In genomic region chr3:123800352-123800682, GRCh38 we compare ENCODE assay signal across 26 cellular contexts.
DNase-seq lines count a peak whose midpoint lies in the region; ATAC-seq, FAIRE-seq and TF ChIP-seq lines count a peak whose summit lies in the region.
"Had no signal": no experiment of that assay in that cellular context is flagged by ENCODE, and none has a peak within 500 bp of the region (broad histone marks: within the 10 kb centered on the region; RNA-seq: fewer than 3 reads in every experiment).

No MANE protein-coding gene starts in this region.

- H3K9ac ChIP-seq in neural progenitor cell, result no peak overlapping the region
- H3K9ac ChIP-seq: parathyroid adenoma had no signal

- H3K4me1 Mint-ChIP-seq in neural progenitor cell, result peaks cover 63% of the 10 kb centered on the region
- no peaks in the 10 kb centered on the region for H3K4me1 Mint-ChIP-seq in activated T-cell treated with anti-CD3 and anti-CD28 coated beads, Interleukin-2, amount 50 U/mL, for 72 hours (ENCODE audit: low read depth)
- H3K4me1 Mint-ChIP-seq: activated naive CD4-positive, alpha-beta T cell treated with anti-CD3 and anti-CD28 coated beads, Interleukin-2, amount 50 U/mL, for 24 hours; CD14-positive monocyte had no signal

- H3K27me3 ChIP-seq in neural progenitor cell, result no peaks in the 10 kb centered on the region
- no peaks in the 10 kb centered on the region for H3K27me3 ChIP-seq in sigmoid colon
- peaks cover 19% of the 10 kb centered on the region for H3K27me3 ChIP-seq in hepatocyte
- H3K27me3 ChIP-seq: vagina had no signal

- H3K27ac ChIP-seq in A549, result peak overlapping the region; percentile 65 to 74
- H3K27ac ChIP-seq in RWPE1, result peak overlapping the region; percentile 79
- H3K27ac ChIP-seq in neural progenitor cell, result peak overlapping the region; percentile 94
- no peak overlapping the region for H3K27ac ChIP-seq in sigmoid colon
- no peak overlapping the region for H3K27ac ChIP-seq in hepatocyte
- H3K27ac ChIP-seq: HL-60, parathyroid adenoma, SK-N-MC, vagina had no signal

- CTCF ChIA-PET in A549 (lab: Yijun Ruan, JAX) (interaction anchor here (0.7 to 1.3 kb wide), 3 partner anchors 12 to 241 kb away, joined by 3 read pairs; no protein-coding TSS in a partner anchor), RWPE1 (lab: Yijun Ruan, JAX) (no interaction called here)

- peaks cover 9% of the 10 kb centered on the region for H3K36me3 Mint-ChIP-seq in neural progenitor cell
- no peaks in the 10 kb centered on the region for H3K36me3 Mint-ChIP-seq in activated T-cell treated with anti-CD3 and anti-CD28 coated beads, Interleukin-2, amount 50 U/mL, for 72 hours (ENCODE audit: insufficient read depth in 2 of 2)
- H3K36me3 Mint-ChIP-seq: activated naive CD4-positive, alpha-beta T cell treated with anti-CD3 and anti-CD28 coated beads, Interleukin-2, amount 50 U/mL, for 24 hours; CD14-positive monocyte had no signal

- H3K27me3 Mint-ChIP-seq in neural progenitor cell (ENCODE audit: insufficient read depth, low read depth), result peaks cover 6% of the 10 kb centered on the region
- no peaks in the 10 kb centered on the region for H3K27me3 Mint-ChIP-seq in activated T-cell treated with anti-CD3 and anti-CD28 coated beads, Interleukin-2, amount 50 U/mL, for 72 hours (ENCODE audit: low read depth)
- H3K27me3 Mint-ChIP-seq: activated naive CD4-positive, alpha-beta T cell treated with anti-CD3 and anti-CD28 coated beads, Interleukin-2, amount 50 U/mL, for 24 hours; dendritic cell treated with granulocyte-macrophage colony-stimulating factor and Interleukin-4, amounts not matched to agents 40 ng/mL and 50 ng/mL, for 4 days; stimulated activated naive CD8-positive, alpha-beta T cell treated with anti-CD3 and anti-CD28 coated beads, Interleukin-15, Interleukin-2, amounts not matched to agents 100 ng/mL and 50 ng/mL, for 24 hours had no signal

- POLR2A ChIA-PET in A549 (lab: Yijun Ruan, JAX), result no interaction called here
- POLR2A ChIA-PET in RWPE1 (lab: Yijun Ruan, JAX; ENCODE audit: low non-redundant PET), result no interaction called here

- 81% methylated on average over 2 of the region's 2 CpGs for WGBS in A549 (ENCODE audit: missing lambda C conversion rate)
- 67 to 70% methylated on average over 2 of the region's 2 CpGs for WGBS in sigmoid colon, 2 donors
- 24% methylated on average over 2 of the region's 2 CpGs for WGBS in hepatocyte (ENCODE audit: low lambda C conversion rate, missing lambda C conversion rate)

- no peaks in the 10 kb centered on the region for H3K9me2 ChIP-seq in hepatocyte (replicated peaks; ENCODE audit: insufficient read depth)

- peaks cover 18% of the 10 kb centered on the region for H4K20me1 ChIP-seq in neural progenitor cell (ENCODE audit: low read depth)
- H4K20me1 ChIP-seq in hepatocyte (ENCODE audit: insufficient read depth, poor library complexity, severe bottlenecking), result no peaks in the 10 kb centered on the region

- DNase-seq in A549 (ENCODE audit: low read depth in 1 of 2, low spot score in 1 of 2) (no peak), RWPE1 (ENCODE audit: low spot score) (no peak), fibroblast of the conjunctiva (ENCODE audit: low read depth) (peak; percentile 47), neural progenitor cell (ENCODE audit: low spot score) (peak; percentile 11), midbrain (lab: John Stamatoyannopoulos, UW) (no peak), sigmoid colon (no peak), hepatocyte (ENCODE audit: low spot score) (no peak)
- no peak for DNase-seq in activated T-cell treated with anti-CD3 and anti-CD28 coated beads, Interleukin-2, amount 50 U/mL, for 72 hours
- DNase-seq: left ventricle myocardium superior, MM.1S, NCI-H1694, NCI-H345 had no signal

- H2AFZ ChIP-seq in neural progenitor cell (replicated peaks), result no peak overlapping the region
- no peak overlapping the region for H2AFZ ChIP-seq in hepatocyte
- H2AFZ ChIP-seq: parathyroid adenoma had no signal

- H3K79me2 ChIP-seq in neural progenitor cell (ENCODE audit: low read depth) (no peaks in the 10 kb centered on the region), hepatocyte (no peaks in the 10 kb centered on the region)
- H3K79me2 ChIP-seq: parathyroid adenoma had no signal

- H3K4me1 ChIP-seq in A549 (peaks cover 17% of the 10 kb centered on the region), neural progenitor cell (peaks cover 30% of the 10 kb centered on the region), sigmoid colon (no peaks in the 10 kb centered on the region), hepatocyte (ENCODE audit: insufficient read depth) (no peaks in the 10 kb centered on the region)
- H3K4me1 ChIP-seq: parathyroid adenoma had no signal

- no peaks in the 10 kb centered on the region for H3K36me3 ChIP-seq in neural progenitor cell
- H3K36me3 ChIP-seq in sigmoid colon, result no peaks in the 10 kb centered on the region
- H3K36me3 ChIP-seq in hepatocyte (replicated peaks; ENCODE audit: insufficient read depth, low read depth), result no peaks in the 10 kb centered on the region
- H3K36me3 ChIP-seq: vagina had no signal

- TF ChIP-seq RAD21 in A549 (conservative IDR thresholded peaks at IDR 0.05 in 1 of 2, IDR thresholded peaks at IDR 0.05 in 1 of 2), result no peak

- H3K4me3 ChIP-seq in A549 (no peak overlapping the region), neural progenitor cell (peak overlapping the region; percentile 15), sigmoid colon (no peak overlapping the region), hepatocyte (no peak overlapping the region)
- H3K4me3 ChIP-seq: SK-N-MC had no signal

- no peaks in the 10 kb centered on the region for H3K9me3 Mint-ChIP-seq in neural progenitor cell
- no peaks in the 10 kb centered on the region for H3K9me3 Mint-ChIP-seq in activated T-cell treated with anti-CD3 and anti-CD28 coated beads, Interleukin-2, amount 50 U/mL, for 72 hours
- H3K9me3 Mint-ChIP-seq: activated naive CD4-positive, alpha-beta T cell treated with anti-CD3 and anti-CD28 coated beads, Interleukin-2, amount 50 U/mL, for 24 hours; CD14-positive monocyte; dendritic cell treated with granulocyte-macrophage colony-stimulating factor and Interleukin-4, amounts not matched to agents 40 ng/mL and 50 ng/mL, for 4 days; stimulated activated naive CD8-positive, alpha-beta T cell treated with anti-CD3 and anti-CD28 coated beads, Interleukin-15, Interleukin-2, amounts not matched to agents 100 ng/mL and 50 ng/mL, for 24 hours; T-helper 2 cell treated with Interferon-gamma antibody and Interleukin-4, amounts not matched to agents 5 μg/mL and 100 μg/mL, for 36 hours had no signal

- H3K9me3 ChIP-seq in A549, result no peaks in the 10 kb centered on the region
- H3K9me3 ChIP-seq in neural progenitor cell (ENCODE audit: low read depth), result no peaks in the 10 kb centered on the region
- no peaks in the 10 kb centered on the region for H3K9me3 ChIP-seq in sigmoid colon
- no peaks in the 10 kb centered on the region for H3K9me3 ChIP-seq in hepatocyte (ENCODE audit: low read depth)
- H3K9me3 ChIP-seq: vagina had no signal

- peak in 1 of 2 experiments; percentile 60; a peak in 3 of 6 replicates for ATAC-seq in A549
- ATAC-seq in activated T-cell treated with anti-CD3 and anti-CD28 coated beads, Interleukin-2, amount 50 U/mL, for 72 hours (replicated peaks in 1 of 2), result no peak
- ATAC-seq: left ventricle myocardium superior had no signal

- peak overlapping the region; percentile 82 for H3K4me3 Mint-ChIP-seq in neural progenitor cell
- no peak overlapping the region for H3K4me3 Mint-ChIP-seq in activated T-cell treated with anti-CD3 and anti-CD28 coated beads, Interleukin-2, amount 50 U/mL, for 72 hours
- H3K4me3 Mint-ChIP-seq: activated naive CD4-positive, alpha-beta T cell treated with anti-CD3 and anti-CD28 coated beads, Interleukin-2, amount 50 U/mL, for 24 hours; CD14-positive monocyte; dendritic cell treated with granulocyte-macrophage colony-stimulating factor and Interleukin-4, amounts not matched to agents 40 ng/mL and 50 ng/mL, for 4 days; stimulated activated naive CD8-positive, alpha-beta T cell treated with anti-CD3 and anti-CD28 coated beads, Interleukin-15, Interleukin-2, amounts not matched to agents 100 ng/mL and 50 ng/mL, for 24 hours; T-helper 2 cell treated with Interferon-gamma antibody and Interleukin-4, amounts not matched to agents 5 μg/mL and 100 μg/mL, for 36 hours had no signal

- TF ChIP-seq POLR2A in A549 (IDR thresholded peaks at IDR 0.05; ENCODE audit: low read length) (no peak), sigmoid colon (IDR thresholded peaks at IDR 0.05) (no peak)

- FAIRE-seq in A549 (lab: Jason Lieb, UNC), result no peak
- FAIRE-seq: A204.1, G401.6, GM19239, H54, RCC 7860 had no signal

- TF ChIP-seq EP300 in A549 (IDR thresholded peaks at IDR 0.05) (no peak), sigmoid colon (IDR thresholded peaks at IDR 0.05) (no peak)

- intact Hi-C loops in sigmoid colon (cut with DNase I), result no loop called here

- H3K27ac Mint-ChIP-seq in neural progenitor cell, result peak overlapping the region; percentile 77
- H3K27ac Mint-ChIP-seq in activated T-cell treated with anti-CD3 and anti-CD28 coated beads, Interleukin-2, amount 50 U/mL, for 72 hours, result no peak overlapping the region
- H3K27ac Mint-ChIP-seq: activated naive CD4-positive, alpha-beta T cell treated with anti-CD3 and anti-CD28 coated beads, Interleukin-2, amount 50 U/mL, for 24 hours; dendritic cell treated with granulocyte-macrophage colony-stimulating factor and Interleukin-4, amounts not matched to agents 40 ng/mL and 50 ng/mL, for 4 days; stimulated activated naive CD8-positive, alpha-beta T cell treated with anti-CD3 and anti-CD28 coated beads, Interleukin-15, Interleukin-2, amounts not matched to agents 100 ng/mL and 50 ng/mL, for 24 hours; T-helper 2 cell treated with Interferon-gamma antibody and Interleukin-4, amounts not matched to agents 5 μg/mL and 100 μg/mL, for 36 hours had no signal

- peaks cover 30% of the 10 kb centered on the region for H3F3A ChIP-seq in neural progenitor cell (ENCODE audit: low read depth)

- H3K4me2 ChIP-seq in A549 (peak overlapping the region; percentile 79), neural progenitor cell (peak overlapping the region; percentile 72), hepatocyte (no peak overlapping the region)

- TF ChIP-seq CTCF in A549 (IDR thresholded peaks at IDR 0.05), result no peak
- TF ChIP-seq CTCF in RWPE1 (conservative IDR thresholded peaks at IDR 0.05; ENCODE audit: low read depth), result no peak
- no peak for TF ChIP-seq CTCF in neural progenitor cell (IDR thresholded peaks at IDR 0.05)
- no peak for TF ChIP-seq CTCF in sigmoid colon (IDR thresholded peaks at IDR 0.05)
- no peak for TF ChIP-seq CTCF in hepatocyte (IDR thresholded peaks at IDR 0.05; ENCODE audit: poor library complexity)

TF ChIP-seq in A549, 52 proteins besides CTCF, POLR2A, EP300 and RAD21:
- TF ChIP-seq HOXB5 (CRISPR knock-in tag; IDR thresholded peaks at IDR 0.05) (no peak), RARB (CRISPR knock-in tag; IDR thresholded peaks at IDR 0.05) (no peak), EHF (CRISPR knock-in tag; IDR thresholded peaks at IDR 0.05) (no peak), RFX5 (IDR thresholded peaks at IDR 0.05) (no peak), ZFP36 (IDR thresholded peaks at IDR 0.05; ENCODE audit: borderline replicate concordance, partially characterized antibody) (no peak), FOSB (CRISPR knock-in tag; IDR thresholded peaks at IDR 0.05) (no peak), TFCP2L1 (CRISPR knock-in tag; IDR thresholded peaks at IDR 0.05) (no peak), HDAC2 (IDR thresholded peaks at IDR 0.05) (no peak), HOXB13 (CRISPR knock-in tag; IDR thresholded peaks at IDR 0.05; ENCODE audit: low read depth) (no peak)

Comparison
In these comparisons a context has a peak if more than half of its experiments do, and no peak if none do; other contexts are left out.
1. DNase-seq: peak in fibroblast of the conjunctiva (single experiment) and neural progenitor cell (single experiment); none in A549 (0 of 2), RWPE1 (single experiment), midbrain (single experiment), sigmoid colon (single experiment), activated T-cell treated with anti-CD3 and anti-CD28 coated beads, Interleukin-2, amount 50 U/mL, for 72 hours (0 of 2) and hepatocyte (single experiment).
2. H3K27ac ChIP-seq: peak in A549 (2 of 2), RWPE1 (single experiment) and neural progenitor cell (single experiment); none in sigmoid colon (0 of 4) and hepatocyte (single experiment).